In genomic region chr9:79742145-79742820, GRCh38 we compare ENCODE assay signal across 19 cellular contexts.
DNase-seq lines count a peak whose midpoint lies in the region; ATAC-seq, FAIRE-seq and TF ChIP-seq lines count a peak whose summit lies in the region.
"Had no signal": no experiment of that assay in that cellular context is flagged by ENCODE, and none has a peak within 500 bp of the region (broad histone marks: within the 10 kb centered on the region; RNA-seq: fewer than 3 reads in every experiment).

No MANE protein-coding gene starts in this region.

- CTCF ChIA-PET in activated CD8-positive, alpha-beta T cell treated with anti-CD3 and anti-CD28 coated beads for 36 hours (lab: Charles Lee): no interaction called here

- H3K9me3 ChIP-seq in psoas muscle: no peaks in the 10 kb centered on the region
- H3K9me3 ChIP-seq: upper lobe of right lung had no signal

- ATAC-seq in left ventricle myocardium superior (peak; percentile 98), psoas muscle (peak in 3 of 4 donors; percentile 19 to 77 (median 58))
- no peak for ATAC-seq in activated CD8-positive, alpha-beta T cell treated with anti-CD3 and anti-CD28 coated beads for 36 hours
- ATAC-seq: CD8-positive, alpha-beta T cell; upper lobe of right lung had no signal

- H3K27me3 Mint-ChIP-seq in activated T-helper 2 cell treated with anti-CD3 and anti-CD28 coated beads, Interferon-gamma antibody, Interleukin-2, Interleukin-4, amounts not matched to agents 10 μg/mL and 5 μg/mL and 100 μg/mL, durations not matched to agents 14 hours and 24 hours and 36 hours (ENCODE audit: low read depth): peaks cover 9% of the 10 kb centered on the region
- no peaks in the 10 kb centered on the region for H3K27me3 Mint-ChIP-seq in activated CD8-positive, alpha-beta T cell treated with anti-CD3 and anti-CD28 coated beads for 36 hours
- H3K27me3 Mint-ChIP-seq: activated naive CD4-positive, alpha-beta T cell treated with anti-CD3 and anti-CD28 coated beads, Interleukin-2, amount 50 U/mL, for 24 hours had no signal

- no peak for TF ChIP-seq CTCF in psoas muscle (IDR thresholded peaks at IDR 0.05)
- no peak for TF ChIP-seq CTCF in activated CD8-positive, alpha-beta T cell treated with anti-CD3 and anti-CD28 coated beads for 36 hours (IDR thresholded peaks at IDR 0.05)

- no peak overlapping the region for H3K27ac ChIP-seq in psoas muscle
- H3K27ac ChIP-seq: brain microvascular endothelial cell, upper lobe of right lung had no signal

- POLR2A ChIA-PET in activated CD8-positive, alpha-beta T cell treated with anti-CD3 and anti-CD28 coated beads for 36 hours (lab: Charles Lee): no interaction called here

- no peak for TF ChIP-seq POLR2A in H54 (IDR thresholded peaks at IDR 0.05; ENCODE audit: low read depth, low read length)

- DNase-seq in H54 (ENCODE audit: insufficient read length, low spot score): no peak
- DNase-seq in cerebellar cortex (ENCODE audit: low spot score): peak; percentile 31
- DNase-seq in left ventricle myocardium superior: no peak
- no peak for DNase-seq in psoas muscle
- no peak for DNase-seq in stimulated activated naive CD4-positive, alpha-beta T cell treated with Interleukin-2 at 50 U/mL for 16 hours (lab: John Stamatoyannopoulos, UW)
- no peak for DNase-seq in NCI-H524 treated with DMSO at 0.1 percent for 48 hours (lab: John Stamatoyannopoulos, UW)
- no peak for DNase-seq in activated T-helper 2 cell treated with anti-CD3 and anti-CD28 coated beads, Interferon-gamma antibody, Interleukin-2, Interleukin-4, amounts not matched to agents 10 μg/mL and 5 μg/mL and 100 μg/mL, durations not matched to agents 14 hours and 24 hours and 36 hours (ENCODE audit: low spot score)
- DNase-seq in activated CD8-positive, alpha-beta T cell treated with anti-CD3 and anti-CD28 coated beads for 36 hours: no peak
- DNase-seq: activated CD4-positive, alpha-beta T cell treated with anti-CD3 and anti-CD28 coated beads, Interleukin-2, amount 50 U/mL, for 4 hours; activated T-cell treated with anti-CD3 and anti-CD28 coated beads, Interleukin-2, amount 50 U/mL, for 1 hour; brain microvascular endothelial cell; CD8-positive, alpha-beta T cell; glutamatergic neuron; NCI-H1436; stimulated activated CD4-positive, alpha-beta T cell treated with anti-CD3 and anti-CD28 coated beads, Interleukin-15, amount 100 ng/mL, for 24 hours; stimulated activated naive CD4-positive, alpha-beta T cell; upper lobe of right lung had no signal

- intact Hi-C loops in left ventricle myocardium superior (cut with micrococcal nuclease) (no loop called here), psoas muscle (cut with DNase I) (loop anchor here in 1 of 2 donors (10.0 kb wide), 1 partner anchor 267 kb away; no protein-coding TSS in a partner anchor)
- intact Hi-C loops in activated T-helper 2 cell treated with anti-CD3 and anti-CD28 coated beads, Interferon-gamma antibody, Interleukin-2, Interleukin-4, amounts not matched to agents 10 μg/mL and 5 μg/mL and 100 μg/mL, durations not matched to agents 14 hours and 24 hours and 36 hours (cut with micrococcal nuclease): no loop called here
- intact Hi-C loops in activated CD8-positive, alpha-beta T cell treated with anti-CD3 and anti-CD28 coated beads for 36 hours (cut with micrococcal nuclease): no loop called here

- no peak overlapping the region for H3K4me3 ChIP-seq in psoas muscle
- H3K4me3 ChIP-seq: upper lobe of right lung had no signal

- H3K36me3 ChIP-seq in psoas muscle (ENCODE audit: insufficient read depth in 1 of 2, low read depth in 1 of 2): no peaks in the 10 kb centered on the region
- H3K36me3 ChIP-seq: brain microvascular endothelial cell, upper lobe of right lung had no signal

- no peaks in the 10 kb centered on the region for H3K9me3 Mint-ChIP-seq in activated T-helper 2 cell treated with anti-CD3 and anti-CD28 coated beads, Interferon-gamma antibody, Interleukin-2, Interleukin-4, amounts not matched to agents 10 μg/mL and 5 μg/mL and 100 μg/mL, durations not matched to agents 14 hours and 24 hours and 36 hours
- no peaks in the 10 kb centered on the region for H3K9me3 Mint-ChIP-seq in activated CD8-positive, alpha-beta T cell treated with anti-CD3 and anti-CD28 coated beads for 36 hours
- H3K9me3 Mint-ChIP-seq: activated naive CD4-positive, alpha-beta T cell treated with anti-CD3 and anti-CD28 coated beads, Interleukin-2, amount 50 U/mL, for 24 hours; CD8-positive, alpha-beta T cell; nephron had no signal

- no peaks in the 10 kb centered on the region for H3K27me3 ChIP-seq in psoas muscle (ENCODE audit: insufficient read depth in 3 of 3, low read length in 2 of 3)
- H3K27me3 ChIP-seq: brain microvascular endothelial cell, upper lobe of right lung had no signal

- no peak overlapping the region for H3K27ac Mint-ChIP-seq in activated T-helper 2 cell treated with anti-CD3 and anti-CD28 coated beads, Interferon-gamma antibody, Interleukin-2, Interleukin-4, amounts not matched to agents 10 μg/mL and 5 μg/mL and 100 μg/mL, durations not matched to agents 14 hours and 24 hours and 36 hours
- no peak overlapping the region for H3K27ac Mint-ChIP-seq in activated CD8-positive, alpha-beta T cell treated with anti-CD3 and anti-CD28 coated beads for 36 hours
- H3K27ac Mint-ChIP-seq: activated naive CD4-positive, alpha-beta T cell treated with anti-CD3 and anti-CD28 coated beads, Interleukin-2, amount 50 U/mL, for 24 hours; CD8-positive, alpha-beta T cell; nephron had no signal

- 19 to 24% (median 22%) methylated on average over 5 of the region's 5 CpGs for WGBS in psoas muscle, 3 donors

- no peaks in the 10 kb centered on the region for H3K4me1 ChIP-seq in psoas muscle

- peak; percentile 15 for FAIRE-seq in H54 (lab: Jason Lieb, UNC)

- H3K4me3 Mint-ChIP-seq in activated T-helper 2 cell treated with anti-CD3 and anti-CD28 coated beads, Interferon-gamma antibody, Interleukin-2, Interleukin-4, amounts not matched to agents 10 μg/mL and 5 μg/mL and 100 μg/mL, durations not matched to agents 14 hours and 24 hours and 36 hours (ENCODE audit: low read depth): no peak overlapping the region
- no peak overlapping the region for H3K4me3 Mint-ChIP-seq in activated CD8-positive, alpha-beta T cell treated with anti-CD3 and anti-CD28 coated beads for 36 hours
- H3K4me3 Mint-ChIP-seq: activated naive CD4-positive, alpha-beta T cell treated with anti-CD3 and anti-CD28 coated beads, Interleukin-2, amount 50 U/mL, for 24 hours; CD8-positive, alpha-beta T cell; nephron had no signal

- no peaks in the 10 kb centered on the region for H3K4me1 Mint-ChIP-seq in activated T-helper 2 cell treated with anti-CD3 and anti-CD28 coated beads, Interferon-gamma antibody, Interleukin-2, Interleukin-4, amounts not matched to agents 10 μg/mL and 5 μg/mL and 100 μg/mL, durations not matched to agents 14 hours and 24 hours and 36 hours (ENCODE audit: low read depth)
- no peaks in the 10 kb centered on the region for H3K4me1 Mint-ChIP-seq in activated CD8-positive, alpha-beta T cell treated with anti-CD3 and anti-CD28 coated beads for 36 hours (ENCODE audit: low read depth)
- H3K4me1 Mint-ChIP-seq: activated naive CD4-positive, alpha-beta T cell treated with anti-CD3 and anti-CD28 coated beads, Interleukin-2, amount 50 U/mL, for 24 hours had no signal

- H3K36me3 Mint-ChIP-seq in activated T-helper 2 cell treated with anti-CD3 and anti-CD28 coated beads, Interferon-gamma antibody, Interleukin-2, Interleukin-4, amounts not matched to agents 10 μg/mL and 5 μg/mL and 100 μg/mL, durations not matched to agents 14 hours and 24 hours and 36 hours (ENCODE audit: low read depth): no peaks in the 10 kb centered on the region
- no peaks in the 10 kb centered on the region for H3K36me3 Mint-ChIP-seq in activated CD8-positive, alpha-beta T cell treated with anti-CD3 and anti-CD28 coated beads for 36 hours (ENCODE audit: low read depth)
- H3K36me3 Mint-ChIP-seq: activated naive CD4-positive, alpha-beta T cell treated with anti-CD3 and anti-CD28 coated beads, Interleukin-2, amount 50 U/mL, for 24 hours; CD8-positive, alpha-beta T cell had no signal
